35 cellular contexts compared by ENCODE assay signal in genomic region chr2:1208522-1208921, GRCh38.
"Had no signal": no experiment of that assay in that cellular context is flagged by ENCODE, and none has a peak within 500 bp of the region (broad histone marks: within the 10 kb centered on the region; RNA-seq: fewer than 3 reads in every experiment).

No MANE protein-coding gene starts in this region.

- H3K4me1 Mint-ChIP-seq: activated CD4-positive, alpha-beta T cell treated with anti-CD3 and anti-CD28 coated beads for 36 hours; activated CD4-positive, alpha-beta T cell treated with anti-CD3 and anti-CD28 coated beads, Interleukin-2, amount 10 ng/mL, durations not matched to agents 24 days and 14 days; activated naive CD4-positive, alpha-beta T cell treated with anti-CD3 and anti-CD28 coated beads, Interleukin-2, amount 50 U/mL, for 24 hours had no signal

- H3K36me3 Mint-ChIP-seq: activated CD8-positive, alpha-beta memory T cell treated with anti-CD3 and anti-CD28 coated beads, Interleukin-2, amount 10 ng/mL, durations not matched to agents 7 days and 5 days had no signal

- H3K4me1 ChIP-seq: adrenal gland, body of pancreas, breast epithelium, esophagus squamous epithelium, gastroesophageal sphincter, heart right ventricle had no signal

- H3K9me3 ChIP-seq: adrenal gland, esophagus squamous epithelium had no signal

- ATAC-seq: activated CD4-positive, alpha-beta T cell treated with anti-CD3 and anti-CD28 coated beads for 36 hours; activated CD8-positive, alpha-beta memory T cell treated with anti-CD3 and anti-CD28 coated beads, Interleukin-2, amount 10 ng/mL, durations not matched to agents 7 days and 5 days; activated CD8-positive, alpha-beta T cell treated with anti-CD3 and anti-CD28 coated beads, Interleukin-2, amount 10 ng/mL, durations not matched to agents 7 days and 5 days; activated naive CD8-positive, alpha-beta T cell treated with anti-CD3 and anti-CD28 coated beads, Interleukin-2, amount 50 U/mL, for 24 hours; body of pancreas; effector memory CD8-positive, alpha-beta T cell; gastroesophageal sphincter; heart right ventricle had no signal

- H3K4me3 Mint-ChIP-seq: activated CD4-positive, alpha-beta memory T cell treated with anti-CD3 and anti-CD28 coated beads for 36 hours; activated CD4-positive, alpha-beta T cell treated with anti-CD3 and anti-CD28 coated beads for 36 hours; activated CD4-positive, alpha-beta T cell treated with anti-CD3 and anti-CD28 coated beads, Interleukin-2, amount 10 ng/mL, durations not matched to agents 24 days and 14 days; activated CD8-positive, alpha-beta memory T cell treated with anti-CD3 and anti-CD28 coated beads, Interleukin-2, amount 10 ng/mL, durations not matched to agents 7 days and 5 days; activated CD8-positive, alpha-beta T cell treated with anti-CD3 and anti-CD28 coated beads, Interleukin-2, amount 10 ng/mL, durations not matched to agents 7 days and 5 days; activated naive CD4-positive, alpha-beta T cell treated with anti-CD3 and anti-CD28 coated beads for 36 hours; activated naive CD4-positive, alpha-beta T cell treated with anti-CD3 and anti-CD28 coated beads, Interleukin-2, amount 50 U/mL, for 24 hours; activated naive CD8-positive, alpha-beta T cell treated with anti-CD3 and anti-CD28 coated beads for 36 hours; activated naive CD8-positive, alpha-beta T cell treated with anti-CD3 and anti-CD28 coated beads, Interleukin-2, amount 50 U/mL, for 24 hours; activated T-helper 1 cell treated with anti-CD3 and anti-CD28 coated beads, Interleukin-12 subunit alpha, Interleukin-12 subunit beta, Interleukin-2, Interleukin-4 antibody, amounts not matched to agents 30 ng/mL and 10 ng/mL and 1 ng/mL, durations not matched to agents 14 hours and 24 hours and 36 hours; effector memory CD8-positive, alpha-beta T cell had no signal

- H3K4me3 ChIP-seq: adrenal gland, body of pancreas, breast epithelium, cardiac muscle cell, esophagus squamous epithelium, gastroesophageal sphincter, heart right ventricle had no signal

- H3K9me3 Mint-ChIP-seq: activated T-helper 2 cell treated with anti-CD3 and anti-CD28 coated beads, Interferon-gamma antibody, Interleukin-2, Interleukin-4, amounts not matched to agents 10 μg/mL and 5 μg/mL and 100 μg/mL, durations not matched to agents 14 hours and 24 hours and 36 hours had no signal

- H3K27me3 Mint-ChIP-seq: activated CD4-positive, alpha-beta memory T cell treated with anti-CD3 and anti-CD28 coated beads for 36 hours; activated CD4-positive, alpha-beta T cell treated with anti-CD3 and anti-CD28 coated beads for 36 hours; activated CD4-positive, alpha-beta T cell treated with anti-CD3 and anti-CD28 coated beads, Interleukin-2, amount 10 ng/mL, durations not matched to agents 24 days and 14 days; activated CD8-positive, alpha-beta memory T cell treated with anti-CD3 and anti-CD28 coated beads, Interleukin-2, amount 10 ng/mL, durations not matched to agents 7 days and 5 days; activated naive CD4-positive, alpha-beta T cell treated with anti-CD3 and anti-CD28 coated beads, Interleukin-2, amount 50 U/mL, for 24 hours; activated naive CD8-positive, alpha-beta T cell treated with anti-CD3 and anti-CD28 coated beads for 36 hours; activated naive CD8-positive, alpha-beta T cell treated with anti-CD3 and anti-CD28 coated beads, Interleukin-2, amount 50 U/mL, for 24 hours had no signal

- H3K27ac Mint-ChIP-seq: activated CD4-positive, alpha-beta memory T cell treated with anti-CD3 and anti-CD28 coated beads for 36 hours; activated CD4-positive, alpha-beta T cell treated with anti-CD3 and anti-CD28 coated beads for 36 hours; activated CD4-positive, alpha-beta T cell treated with anti-CD3 and anti-CD28 coated beads, Interleukin-2, amount 10 ng/mL, durations not matched to agents 24 days and 14 days; activated CD8-positive, alpha-beta memory T cell treated with anti-CD3 and anti-CD28 coated beads, Interleukin-2, amount 10 ng/mL, durations not matched to agents 7 days and 5 days; activated CD8-positive, alpha-beta T cell treated with anti-CD3 and anti-CD28 coated beads, Interleukin-2, amount 10 ng/mL, durations not matched to agents 7 days and 5 days; activated naive CD4-positive, alpha-beta T cell treated with anti-CD3 and anti-CD28 coated beads for 36 hours; activated naive CD4-positive, alpha-beta T cell treated with anti-CD3 and anti-CD28 coated beads, Interleukin-2, amount 50 U/mL, for 24 hours; activated naive CD8-positive, alpha-beta T cell treated with anti-CD3 and anti-CD28 coated beads for 36 hours; activated naive CD8-positive, alpha-beta T cell treated with anti-CD3 and anti-CD28 coated beads, Interleukin-2, amount 50 U/mL, for 24 hours; activated T-helper 1 cell treated with anti-CD3 and anti-CD28 coated beads, Interleukin-12 subunit alpha, Interleukin-12 subunit beta, Interleukin-2, Interleukin-4 antibody, amounts not matched to agents 30 ng/mL and 10 ng/mL and 1 ng/mL, durations not matched to agents 14 hours and 24 hours and 36 hours; activated T-helper 2 cell treated with anti-CD3 and anti-CD28 coated beads, Interferon-gamma antibody, Interleukin-2, Interleukin-4, amounts not matched to agents 10 μg/mL and 5 μg/mL and 100 μg/mL, durations not matched to agents 14 hours and 24 hours and 36 hours; effector memory CD8-positive, alpha-beta T cell had no signal

- H3K36me3 ChIP-seq: adrenal gland, breast epithelium, cardiac muscle cell, esophagus squamous epithelium, gastroesophageal sphincter, heart right ventricle had no signal

- H3K27ac ChIP-seq: adrenal gland, body of pancreas, breast epithelium, cardiac muscle cell, epithelial cell of prostate, esophagus squamous epithelium, gastroesophageal sphincter, heart right ventricle had no signal

- DNase-seq: activated CD4-positive, alpha-beta memory T cell treated with anti-CD3 and anti-CD28 coated beads for 36 hours; activated CD4-positive, alpha-beta T cell treated with anti-CD3 and anti-CD28 coated beads for 36 hours; activated CD4-positive, alpha-beta T cell treated with anti-CD3 and anti-CD28 coated beads, Interleukin-2, amount 10 ng/mL, durations not matched to agents 24 days and 14 days; activated CD4-positive, CD25-positive, alpha-beta regulatory T cell; activated CD4-positive, CD25-positive, alpha-beta regulatory T cell treated with anti-CD3 and anti-CD28 coated beads, Interleukin-2, amount 50 U/mL, for 72 hours; activated CD8-positive, alpha-beta memory T cell treated with anti-CD3 and anti-CD28 coated beads, Interleukin-2, amount 10 ng/mL, durations not matched to agents 7 days and 5 days; activated CD8-positive, alpha-beta memory T cell treated with anti-CD3 and anti-CD28 coated beads, Interleukin-2, amount 50 U/mL, for 4 hours; activated CD8-positive, alpha-beta T cell treated with anti-CD3 and anti-CD28 coated beads, Interleukin-2, amount 10 ng/mL, durations not matched to agents 7 days and 5 days; activated effector memory CD4-positive, alpha-beta T cell treated with anti-CD3 and anti-CD28 coated beads, Interleukin-2, amount 50 U/mL, for 16 hours; activated naive CD4-positive, alpha-beta T cell treated with anti-CD3 and anti-CD28 coated beads for 36 hours; activated naive CD8-positive, alpha-beta T cell treated with anti-CD3 and anti-CD28 coated beads for 36 hours; activated naive CD8-positive, alpha-beta T cell treated with anti-CD3 and anti-CD28 coated beads, Interleukin-2, amount 50 U/mL, for 24 hours; activated T-cell treated with anti-CD3 and anti-CD28 coated beads, Interleukin-2, amount 50 U/mL, for 1 hour; activated T-cell treated with anti-CD3 and anti-CD28 coated beads, Interleukin-2, amount 50 U/mL, for 48 hours; adrenal gland; amygdala; aorta; body of pancreas; central memory CD4-positive, alpha-beta T cell; cerebellar nuclear complex; cortex of kidney; dermis blood vessel endothelial cell; effector CD4-positive, alpha-beta T cell; effector memory CD8-positive, alpha-beta T cell; esophagus squamous epithelium; foreskin melanocyte; heart right ventricle; T-helper 2 cell had no signal

- H3K27me3 ChIP-seq: adrenal gland, body of pancreas, breast epithelium, cardiac muscle cell, esophagus squamous epithelium, gastroesophageal sphincter had no signal
